In genomic region chr2:29910960-29911359, GRCh38 we compare ENCODE assay signal across 30 cellular contexts. TPM values are rescaled to one million over a fixed set of nuclear protein-coding genes. Genes with fewer than 3 reads are reported as not detected.
"Had no signal": no experiment of that assay in that cellular context is flagged by ENCODE, and none has a peak within 500 bp of the region (broad histone marks: within the 10 kb centered on the region; RNA-seq: fewer than 3 reads in every experiment).

No MANE protein-coding gene starts in this region.

- H3K36me3 Mint-ChIP-seq: mesothelial cell of epicardium; naive B cell; neural progenitor cell; stimulated activated memory B cell treated with anti-CD40 and anti-IgM and Interleukin-4, amounts not matched to agents 10 μg/mL and 1 μg/mL and 100 μg/mL, for 72 hours had no signal

- H3K4me1 ChIP-seq: left ventricle myocardium inferior, right atrium auricular region, right lobe of liver, transverse colon, upper lobe of right lung had no signal

- H3K27me3 ChIP-seq: ovary, right atrium auricular region, right lobe of liver had no signal

- H3K4me1 Mint-ChIP-seq: mesothelial cell of epicardium; naive B cell; natural killer cell; nephron progenitor cell; stimulated activated memory B cell treated with anti-CD40 and anti-IgM and Interleukin-4, amounts not matched to agents 10 μg/mL and 1 μg/mL and 100 μg/mL, for 72 hours; stimulated activated naive CD8-positive, alpha-beta T cell treated with anti-CD3 and anti-CD28 coated beads, Interleukin-15, amount 100 ng/mL, for 72 hours had no signal

- DNase-seq: hypothalamus; islet precursor cell; left ventricle myocardium inferior; mesendoderm; naive B cell; natural killer cell; nephron progenitor cell; ovary; right lobe of liver; stimulated activated CD4-positive, alpha-beta T cell treated with anti-CD3 and anti-CD28 coated beads, Interleukin-1b, Interleukin-23, amount 100 ng/mL, for 48 hours; stimulated activated CD4-positive, alpha-beta T cell treated with anti-CD3 and anti-CD28 coated beads, Interleukin-2, amount 100 ng/mL, for 48 hours; stimulated activated CD4-positive, alpha-beta T cell treated with anti-CD3 and anti-CD28 coated beads, Interleukin-4, amount 100 ng/mL, for 4 hours; stimulated activated CD8-positive, alpha-beta memory T cell treated with anti-CD3 and anti-CD28 coated beads, Interleukin-4, amount 100 ng/mL, for 48 hours; stimulated activated naive CD4-positive, alpha-beta T cell treated with Interleukin-2 at 50 U/mL for 16 hours; stimulated activated naive CD8-positive, alpha-beta T cell treated with anti-CD3 and anti-CD28 coated beads, Interleukin-15, amount 100 ng/mL, for 72 hours; substantia nigra; transverse colon; upper lobe of right lung had no signal

- H3K4me3 ChIP-seq: left ventricle myocardium inferior, lung, neural progenitor cell, ovary, right atrium auricular region, right lobe of liver, smooth muscle cell, transverse colon, upper lobe of right lung had no signal

- H3K27ac ChIP-seq: left ventricle myocardium inferior, neural progenitor cell, neutrophil, ovary, right atrium auricular region, right lobe of liver, transverse colon, upper lobe of right lung had no signal

- H3K27ac Mint-ChIP-seq: mesothelial cell of epicardium; naive B cell; natural killer cell; nephron progenitor cell; neural progenitor cell; progenitor cell of endocrine pancreas; stimulated activated memory B cell treated with anti-CD40 and anti-IgM and Interleukin-4, amounts not matched to agents 10 μg/mL and 1 μg/mL and 100 μg/mL, for 72 hours; stimulated activated naive CD8-positive, alpha-beta T cell treated with anti-CD3 and anti-CD28 coated beads, Interleukin-15, amount 100 ng/mL, for 72 hours had no signal

- H3K4me3 Mint-ChIP-seq: mesothelial cell of epicardium; naive B cell; natural killer cell; nephron progenitor cell; neural progenitor cell; stimulated activated memory B cell treated with anti-CD40 and anti-IgM and Interleukin-4, amounts not matched to agents 10 μg/mL and 1 μg/mL and 100 μg/mL, for 72 hours; stimulated activated naive CD8-positive, alpha-beta T cell treated with anti-CD3 and anti-CD28 coated beads, Interleukin-15, amount 100 ng/mL, for 72 hours had no signal

- ATAC-seq: natural killer cell; right lobe of liver; stimulated activated memory B cell treated with anti-CD40 and anti-IgM and Interleukin-4, amounts not matched to agents 10 μg/mL and 1 μg/mL and 100 μg/mL, for 72 hours; stimulated activated naive CD8-positive, alpha-beta T cell treated with anti-CD3 and anti-CD28 coated beads, Interleukin-15, amount 100 ng/mL, for 72 hours; upper lobe of right lung had no signal

- H3K36me3 ChIP-seq: left ventricle myocardium inferior, neural progenitor cell, neutrophil, ovary, right atrium auricular region, right lobe of liver, transverse colon, upper lobe of right lung had no signal

- H2AFZ ChIP-seq: neural progenitor cell had no signal

- H3K9me3 ChIP-seq: neutrophil, ovary, right atrium auricular region, right lobe of liver, transverse colon, upper lobe of right lung had no signal

- H3K9me3 Mint-ChIP-seq: nephron progenitor cell, neural progenitor cell had no signal

- H3K4me2 ChIP-seq: neural progenitor cell, smooth muscle cell had no signal

RNA-seq across cellular contexts. Expression of gene ALK, which starts 10.4 kb away (rescaled TPM):
- total RNA-seq: kidney epithelial cell, mononuclear cell, natural killer cell, progenitor cell of endocrine pancreas, pulmonary artery endothelial cell, renal cortical epithelial cell, upper lobe of right lung had no signal
